Comparison of ENCODE assay signal across 7 cellular contexts in genomic region chr3:165185707-165186327, GRCh38. TPM values are rescaled to one million over a fixed set of nuclear protein-coding genes. Genes with fewer than 3 reads are reported as not detected.
DNase-seq lines count a peak whose midpoint lies in the region; ATAC-seq and TF ChIP-seq lines count a peak whose summit lies in the region.

No MANE protein-coding gene starts in this region.

- DNase-seq in GDM1 (lab: John Stamatoyannopoulos, UW) (peak; percentile 62), NCI-H2196 (lab: John Stamatoyannopoulos, UW; ENCODE audit: unreplicated experiment) (peak; percentile 85), WTC11 (ENCODE audit: low spot score) (peak; percentile 53), glutamatergic neuron (peak; percentile 62), renal cortical epithelial cell (ENCODE audit: low read depth) (peak; percentile 59)

- H3K9me3 Mint-ChIP-seq in WTC11: no peaks in the 10 kb centered on the region; the same call in 1 of the 2 replicates
- H3K9me3 Mint-ChIP-seq in glutamatergic neuron (ENCODE audit: unreplicated experiment): no peaks in the 10 kb centered on the region

- POLR2A ChIA-PET in WTC11 (lab: Charles Lee): no interaction called here

- H3K27ac Mint-ChIP-seq in WTC11 (no peak overlapping the region), glutamatergic neuron (ENCODE audit: unreplicated experiment) (no peak overlapping the region)

- CTCF ChIA-PET in WTC11 (lab: Charles Lee): no interaction called here

- H3K4me1 Mint-ChIP-seq in WTC11 (peaks cover 14% of the 10 kb centered on the region), glutamatergic neuron (ENCODE audit: low read depth, unreplicated experiment) (no peaks in the 10 kb centered on the region)

- H3K4me3 Mint-ChIP-seq in WTC11 (no peak overlapping the region), glutamatergic neuron (ENCODE audit: unreplicated experiment) (no peak overlapping the region)

- ATAC-seq in GM19463 (IDR thresholded peaks at IDR 0.05; ENCODE audit: unreplicated experiment): peak; percentile 98
- ATAC-seq in HG03432 (IDR thresholded peaks at IDR 0.05; ENCODE audit: unreplicated experiment): peak; percentile 97
- ATAC-seq in WTC11: peak; percentile 99

- H3K27me3 Mint-ChIP-seq in WTC11 (ENCODE audit: low read depth): no peaks in the 10 kb centered on the region
- peaks cover 4% of the 10 kb centered on the region for H3K27me3 Mint-ChIP-seq in glutamatergic neuron (ENCODE audit: unreplicated experiment)

- H3K36me3 Mint-ChIP-seq in WTC11: peaks cover 11% of the 10 kb centered on the region
- no peaks in the 10 kb centered on the region for H3K36me3 Mint-ChIP-seq in glutamatergic neuron (ENCODE audit: unreplicated experiment)

- TF ChIP-seq CTCF in WTC11 (IDR thresholded peaks at IDR 0.05): peak; percentile 78
- TF ChIP-seq CTCF in glutamatergic neuron (IDR thresholded peaks at IDR 0.05; ENCODE audit: partially characterized antibody, unreplicated experiment): peak; percentile 81

TF ChIP-seq in WTC11, 78 proteins besides CTCF, POLR2A, EP300 and RAD21:
- no peak for TF ChIP-seq SMAD3 (CRISPR knock-in tag; IDR thresholded peaks at IDR 0.05; ENCODE audit: borderline replicate concordance)
- TF ChIP-seq, protein P1, sequence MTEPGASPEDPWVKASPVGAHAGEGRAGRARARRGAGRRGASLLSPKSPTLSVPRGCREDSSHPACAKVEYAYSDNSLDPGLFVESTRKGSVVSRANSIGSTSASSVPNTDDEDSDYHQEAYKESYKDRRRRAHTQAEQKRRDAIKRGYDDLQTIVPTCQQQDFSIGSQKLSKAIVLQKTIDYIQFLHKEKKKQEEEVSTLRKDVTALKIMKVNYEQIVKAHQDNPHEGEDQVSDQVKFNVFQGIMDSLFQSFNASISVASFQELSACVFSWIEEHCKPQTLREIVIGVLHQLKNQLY (CRISPR knock-in tag; IDR thresholded peaks at IDR 0.05): no peak
- no peak for TF ChIP-seq ZNF121 (CRISPR knock-in tag; IDR thresholded peaks at IDR 0.05)
- TF ChIP-seq, protein P2, sequence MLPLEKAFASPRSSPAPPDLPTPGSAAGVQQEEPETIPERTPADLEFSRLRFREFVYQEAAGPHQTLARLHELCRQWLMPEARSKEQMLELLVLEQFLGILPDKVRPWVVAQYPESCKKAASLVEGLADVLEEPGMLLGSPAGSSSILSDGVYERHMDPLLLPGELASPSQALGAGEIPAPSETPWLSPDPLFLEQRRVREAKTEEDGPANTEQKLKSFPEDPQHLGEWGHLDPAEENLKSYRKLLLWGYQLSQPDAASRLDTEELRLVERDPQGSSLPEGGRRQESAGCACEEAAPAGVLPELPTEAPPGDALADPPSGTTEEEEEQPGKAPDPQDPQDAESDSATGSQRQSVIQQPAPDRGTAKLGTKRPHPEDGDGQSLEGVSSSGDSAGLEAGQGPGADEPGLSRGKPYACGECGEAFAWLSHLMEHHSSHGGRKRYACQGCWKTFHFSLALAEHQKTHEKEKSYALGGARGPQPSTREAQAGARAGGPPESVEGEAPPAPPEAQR (CRISPR knock-in tag; IDR thresholded peaks at IDR 0.05): no peak
- no peak for TF ChIP-seq RORB (CRISPR knock-in tag; IDR thresholded peaks at IDR 0.05)
- TF ChIP-seq NFYB (CRISPR knock-in tag; conservative IDR thresholded peaks at IDR 0.05; ENCODE audit: low read depth): no peak
- TF ChIP-seq, protein P3, sequence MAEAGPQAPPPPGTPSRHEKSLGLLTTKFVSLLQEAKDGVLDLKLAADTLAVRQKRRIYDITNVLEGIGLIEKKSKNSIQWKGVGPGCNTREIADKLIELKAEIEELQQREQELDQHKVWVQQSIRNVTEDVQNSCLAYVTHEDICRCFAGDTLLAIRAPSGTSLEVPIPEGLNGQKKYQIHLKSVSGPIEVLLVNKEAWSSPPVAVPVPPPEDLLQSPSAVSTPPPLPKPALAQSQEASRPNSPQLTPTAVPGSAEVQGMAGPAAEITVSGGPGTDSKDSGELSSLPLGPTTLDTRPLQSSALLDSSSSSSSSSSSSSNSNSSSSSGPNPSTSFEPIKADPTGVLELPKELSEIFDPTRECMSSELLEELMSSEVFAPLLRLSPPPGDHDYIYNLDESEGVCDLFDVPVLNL (CRISPR knock-in tag; IDR thresholded peaks at IDR 0.05; ENCODE audit: borderline replicate concordance, low read depth): no peak
- TF ChIP-seq, protein P4, sequence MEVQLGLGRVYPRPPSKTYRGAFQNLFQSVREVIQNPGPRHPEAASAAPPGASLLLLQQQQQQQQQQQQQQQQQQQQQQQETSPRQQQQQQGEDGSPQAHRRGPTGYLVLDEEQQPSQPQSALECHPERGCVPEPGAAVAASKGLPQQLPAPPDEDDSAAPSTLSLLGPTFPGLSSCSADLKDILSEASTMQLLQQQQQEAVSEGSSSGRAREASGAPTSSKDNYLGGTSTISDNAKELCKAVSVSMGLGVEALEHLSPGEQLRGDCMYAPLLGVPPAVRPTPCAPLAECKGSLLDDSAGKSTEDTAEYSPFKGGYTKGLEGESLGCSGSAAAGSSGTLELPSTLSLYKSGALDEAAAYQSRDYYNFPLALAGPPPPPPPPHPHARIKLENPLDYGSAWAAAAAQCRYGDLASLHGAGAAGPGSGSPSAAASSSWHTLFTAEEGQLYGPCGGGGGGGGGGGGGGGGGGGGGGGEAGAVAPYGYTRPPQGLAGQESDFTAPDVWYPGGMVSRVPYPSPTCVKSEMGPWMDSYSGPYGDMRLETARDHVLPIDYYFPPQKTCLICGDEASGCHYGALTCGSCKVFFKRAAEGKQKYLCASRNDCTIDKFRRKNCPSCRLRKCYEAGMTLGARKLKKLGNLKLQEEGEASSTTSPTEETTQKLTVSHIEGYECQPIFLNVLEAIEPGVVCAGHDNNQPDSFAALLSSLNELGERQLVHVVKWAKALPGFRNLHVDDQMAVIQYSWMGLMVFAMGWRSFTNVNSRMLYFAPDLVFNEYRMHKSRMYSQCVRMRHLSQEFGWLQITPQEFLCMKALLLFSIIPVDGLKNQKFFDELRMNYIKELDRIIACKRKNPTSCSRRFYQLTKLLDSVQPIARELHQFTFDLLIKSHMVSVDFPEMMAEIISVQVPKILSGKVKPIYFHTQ (CRISPR knock-in tag; IDR thresholded peaks at IDR 0.05): no peak
- no peak for TF ChIP-seq ZBTB21 (CRISPR knock-in tag; IDR thresholded peaks at IDR 0.05; ENCODE audit: borderline replicate concordance)
- TF ChIP-seq, protein P5, sequence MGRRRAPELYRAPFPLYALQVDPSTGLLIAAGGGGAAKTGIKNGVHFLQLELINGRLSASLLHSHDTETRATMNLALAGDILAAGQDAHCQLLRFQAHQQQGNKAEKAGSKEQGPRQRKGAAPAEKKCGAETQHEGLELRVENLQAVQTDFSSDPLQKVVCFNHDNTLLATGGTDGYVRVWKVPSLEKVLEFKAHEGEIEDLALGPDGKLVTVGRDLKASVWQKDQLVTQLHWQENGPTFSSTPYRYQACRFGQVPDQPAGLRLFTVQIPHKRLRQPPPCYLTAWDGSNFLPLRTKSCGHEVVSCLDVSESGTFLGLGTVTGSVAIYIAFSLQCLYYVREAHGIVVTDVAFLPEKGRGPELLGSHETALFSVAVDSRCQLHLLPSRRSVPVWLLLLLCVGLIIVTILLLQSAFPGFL (CRISPR knock-in tag; IDR thresholded peaks at IDR 0.05; ENCODE audit: borderline replicate concordance): no peak

RNA-seq across cellular contexts. Expression of gene SLITRK3, which starts 10.4 kb away (rescaled TPM):
- total RNA-seq in WTC11 (2021): 4.4 to 5.4 TPM (median 5.2 TPM) in 3 replicates
- total RNA-seq in glutamatergic neuron (ENCODE audit: unreplicated experiment): not detected
- not detected in 2 replicates for total RNA-seq in renal cortical epithelial cell

Comparison
In these comparisons a context has a peak if more than half of its experiments do, and no peak if none do; other contexts are left out.
1. Peak in every context shown above with its lines: DNase-seq and ATAC-seq.